18 cellular contexts compared by ENCODE assay signal in genomic region chr15:100309984-100310291, GRCh38. TPM values are rescaled to one million over a fixed set of nuclear protein-coding genes. Genes with fewer than 3 reads are reported as not detected.
DNase-seq lines count a peak whose midpoint lies in the region; ATAC-seq and TF ChIP-seq lines count a peak whose summit lies in the region.
"Had no signal": no experiment of that assay in that cellular context is flagged by ENCODE, and none has a peak within 500 bp of the region (broad histone marks: within the 10 kb centered on the region; RNA-seq: fewer than 3 reads in every experiment).

No MANE protein-coding gene starts in this region.

- no peaks in the 10 kb centered on the region for H3K36me3 ChIP-seq in BE2C
- H3K36me3 ChIP-seq in GM23338 (ENCODE audit: insufficient read depth), result no peaks in the 10 kb centered on the region
- H3K36me3 ChIP-seq in endodermal cell (ENCODE audit: control insufficient read depth, insufficient read depth, low read length), result no peaks in the 10 kb centered on the region
- no peaks in the 10 kb centered on the region for H3K36me3 ChIP-seq in thyroid gland
- H3K36me3 ChIP-seq: HAP-1 had no signal

- peaks cover 8% of the 10 kb centered on the region for H3K9me3 Mint-ChIP-seq in GM23338
- H3K9me3 Mint-ChIP-seq in endodermal cell, result peaks cover 8% of the 10 kb centered on the region
- H3K9me3 Mint-ChIP-seq in nephron progenitor cell, result peaks cover 19% of the 10 kb centered on the region

- no peak overlapping the region for H3K27ac ChIP-seq in GM23338 (ENCODE audit: low read depth)
- H3K27ac ChIP-seq in endodermal cell (ENCODE audit: low read depth, low read length), result peak overlapping the region; percentile 32
- no peak overlapping the region for H3K27ac ChIP-seq in thyroid gland
- H3K27ac ChIP-seq: A549 had no signal

- TF ChIP-seq CTCF in BE2C (IDR thresholded peaks at IDR 0.05; ENCODE audit: low read depth, low read length) (no peak), GM23338 (conservative IDR thresholded peaks at IDR 0.05; ENCODE audit: low read depth in 2 of 2) (no peak), endodermal cell (conservative IDR thresholded peaks at IDR 0.05) (no peak), nephron progenitor cell (IDR thresholded peaks at IDR 0.05) (no peak), GM10266 (IDR thresholded peaks at IDR 0.05; ENCODE audit: control insufficient read depth, insufficient read depth, low read depth, missing control alignments) (no peak), thyroid gland (IDR thresholded peaks at IDR 0.05) (no peak)

- H3K4me1 ChIP-seq in BE2C, result no peaks in the 10 kb centered on the region
- H3K4me1 ChIP-seq in GM23338 (ENCODE audit: insufficient read depth), result no peaks in the 10 kb centered on the region
- no peaks in the 10 kb centered on the region for H3K4me1 ChIP-seq in endodermal cell (ENCODE audit: control insufficient read depth, insufficient read depth, low read length)
- no peaks in the 10 kb centered on the region for H3K4me1 ChIP-seq in thyroid gland
- H3K4me1 ChIP-seq: A549, HAP-1 had no signal

- intact Hi-C loops in thyroid gland (cut with DNase I), result no loop called here

- 73 to 84% methylated on average over 11 of the region's 11 CpGs for WGBS in endodermal cell (ENCODE audit: insufficient coverage in 1 of 2, insufficient read length in 1 of 2), 2 experiments
- WGBS in thyroid gland, 2 donors, result 63 to 79% methylated on average over 11 of the region's 11 CpGs

- peak; percentile 41 for ATAC-seq in GM23338
- ATAC-seq in HG03159 (IDR thresholded peaks at IDR 0.05; ENCODE audit: unreplicated experiment), result no peak

- H3K9me3 ChIP-seq in BE2C, result no peaks in the 10 kb centered on the region
- no peaks in the 10 kb centered on the region for H3K9me3 ChIP-seq in endodermal cell (ENCODE audit: control insufficient read depth, low read length)
- no peaks in the 10 kb centered on the region for H3K9me3 ChIP-seq in thyroid gland
- H3K9me3 ChIP-seq: A549, HAP-1 had no signal

- H2AFZ ChIP-seq in GM23338, result no peak overlapping the region

- DNase-seq in BE2C, result peak; percentile 28
- no peak for DNase-seq in GM23338 (ENCODE audit: low spot score)
- no peak for DNase-seq in endodermal cell
- DNase-seq in nephron progenitor cell, result no peak
- DNase-seq in GM10266 (ENCODE audit: extremely low spot score), result no peak
- DNase-seq in NCI-H2081 (lab: John Stamatoyannopoulos, UW), result no peak
- no peak for DNase-seq in thyroid gland
- DNase-seq: COR-L47, DMS153, NCI-H1436, NCI-H2081 treated with DMSO at 0.1 percent for 48 hours, NCI-H446 treated with DMSO at 0.1 percent for 48 hours, NCI-H748 treated with DMSO at 0.1 percent for 48 hours, OCI-M1, SIG-M5 had no signal

- H4K20me1 ChIP-seq in GM23338 (replicated peaks; ENCODE audit: insufficient read depth), result no peaks in the 10 kb centered on the region

- H3K27me3 Mint-ChIP-seq in GM23338 (ENCODE audit: insufficient read depth, low read depth, poor library complexity) (peaks cover 7% of the 10 kb centered on the region), endodermal cell (ENCODE audit: insufficient read depth) (no peaks in the 10 kb centered on the region), nephron progenitor cell (ENCODE audit: low read depth, poor library complexity) (peaks cover 3% of the 10 kb centered on the region)

- H3K9me2 ChIP-seq in GM23338 (ENCODE audit: insufficient read depth), result no peaks in the 10 kb centered on the region; the same call in 1 of the 2 replicates

- no peaks in the 10 kb centered on the region for H3F3A ChIP-seq in GM23338 (replicated peaks; ENCODE audit: low read depth)

- H3K27ac Mint-ChIP-seq in GM23338 (no peak overlapping the region), endodermal cell (no peak overlapping the region), nephron progenitor cell (no peak overlapping the region)

- no peak for TF ChIP-seq POLR2A in thyroid gland (IDR thresholded peaks at IDR 0.05)

- H3K79me2 ChIP-seq in GM23338 (replicated peaks; ENCODE audit: insufficient read depth), result no peaks in the 10 kb centered on the region

- H3K4me1 Mint-ChIP-seq in GM23338 (peaks cover 10% of the 10 kb centered on the region; the same call in 2 of the 3 replicates), endodermal cell (no peaks in the 10 kb centered on the region), nephron progenitor cell (peaks cover 52% of the 10 kb centered on the region)

- no peak overlapping the region for H3K4me2 ChIP-seq in GM23338
- H3K4me2 ChIP-seq: A549 had no signal

- H3K4me3 Mint-ChIP-seq in GM23338, result no peak overlapping the region
- no peak overlapping the region for H3K4me3 Mint-ChIP-seq in endodermal cell
- H3K4me3 Mint-ChIP-seq in nephron progenitor cell, result peak overlapping the region; percentile 52

- no peak overlapping the region for H3K9ac ChIP-seq in endodermal cell (ENCODE audit: extremely low read depth, low read length, poor library complexity, severe bottlenecking)

- H3K27me3 ChIP-seq in BE2C, result no peaks in the 10 kb centered on the region
- H3K27me3 ChIP-seq in GM23338 (ENCODE audit: insufficient read depth), result no peaks in the 10 kb centered on the region
- no peaks in the 10 kb centered on the region for H3K27me3 ChIP-seq in endodermal cell (ENCODE audit: control insufficient read depth, insufficient read depth, low read length, poor library complexity, severe bottlenecking)
- H3K27me3 ChIP-seq in thyroid gland, result no peaks in the 10 kb centered on the region

- H3K4me3 ChIP-seq in BE2C (ENCODE audit: low read depth, low read length), result no peak overlapping the region
- H3K4me3 ChIP-seq in GM23338, result no peak overlapping the region
- no peak overlapping the region for H3K4me3 ChIP-seq in endodermal cell (ENCODE audit: low read length)
- no peak overlapping the region for H3K4me3 ChIP-seq in thyroid gland (replicated peaks in 1 of 3)
- H3K4me3 ChIP-seq: A549, HAP-1 had no signal

- H3K36me3 Mint-ChIP-seq in GM23338 (ENCODE audit: low read depth) (peaks cover 11% of the 10 kb centered on the region), endodermal cell (ENCODE audit: low read depth) (peaks cover 2% of the 10 kb centered on the region), nephron progenitor cell (ENCODE audit: low read depth) (peaks cover 12% of the 10 kb centered on the region)

TF ChIP-seq in GM23338, 12 proteins besides CTCF, POLR2A, EP300 and RAD21 (continues in another document):
- TF ChIP-seq JUNB (IDR thresholded peaks at IDR 0.05; ENCODE audit: unreplicated experiment) (no peak), ETS1 (IDR thresholded peaks at IDR 0.05) (no peak), STAT1 (IDR thresholded peaks at IDR 0.05; ENCODE audit: unreplicated experiment) (no peak), EZH2phosphoT487 (IDR thresholded peaks at IDR 0.05; ENCODE audit: unreplicated experiment) (no peak), NANOG (IDR thresholded peaks at IDR 0.05; ENCODE audit: borderline replicate concordance) (no peak), ZNF331 (CRISPR knock-in tag; IDR thresholded peaks at IDR 0.05; ENCODE audit: low read depth) (no peak), EZH2 (IDR thresholded peaks at IDR 0.05; ENCODE audit: low read depth, unreplicated experiment) (no peak)

RNA-seq across cellular contexts. Expression of gene ADAMTS17, which starts 31.8 kb away (rescaled TPM):
- 6.9 TPM for polyA plus RNA-seq in BE2C (2012; ENCODE audit: insufficient read depth, insufficient read length, low read depth)
- 0.74 and 3.8 TPM in 2 replicates for total RNA-seq in GM23338 (2014; rRNA removed; shearing (Covaris generic))
- polyA plus RNA-seq in GM23338 (2016; fragmentation: Nextera tagmentation; extraction: Ambion mirVana), result 0.60 and 0.70 TPM in 2 replicates
- total RNA-seq in endodermal cell, result 1 to 10 TPM in 1 of 2 donors, under 1 TPM in 1; 0.82 to 2.3 TPM
- polyA plus RNA-seq in endodermal cell (2013, experiment 1 of 2), result 0.71 TPM
- 0.37 TPM for polyA plus RNA-seq in endodermal cell (2013, experiment 2 of 2)
- 100 to 1,000 TPM in 1 of 4 donors, 1 to 10 TPM in 3; 3.5 to 667 (median 5.3) TPM for total RNA-seq in thyroid gland
